ENCODE assay signal across 1 cellular context in genomic region chr18:4276983-4277585, GRCh38.
TF ChIP-seq lines count a peak whose summit lies in the region.

No MANE protein-coding gene starts in this region.

TF ChIP-seq in GM12878, 131 proteins besides CTCF, POLR2A, EP300 and RAD21 (continued from another document):
- no peak for TF ChIP-seq EED (IDR thresholded peaks at IDR 0.05; ENCODE audit: low read depth)
- TF ChIP-seq HDGF (IDR thresholded peaks at IDR 0.05), result no peak
- TF ChIP-seq ZNF207 (IDR thresholded peaks at IDR 0.05; ENCODE audit: borderline replicate concordance), result no peak
- TF ChIP-seq ATF7 (IDR thresholded peaks at IDR 0.05; ENCODE audit: low read depth), result peak; percentile 92
- no peak for TF ChIP-seq NR2C2 (IDR thresholded peaks at IDR 0.05; ENCODE audit: borderline replicate concordance, control insufficient read depth, insufficient read length, low read depth)
- TF ChIP-seq FOXM1 (IDR thresholded peaks at IDR 0.05; ENCODE audit: low read depth, low read length), result no peak
- TF ChIP-seq USF1 (IDR thresholded peaks at IDR 0.05; ENCODE audit: borderline replicate concordance, extremely low read length, insufficient read depth, low read depth, low read length), result no peak
- TF ChIP-seq TARDBP (IDR thresholded peaks at IDR 0.05; ENCODE audit: borderline replicate concordance), result no peak
- TF ChIP-seq NR2C1 (IDR thresholded peaks at IDR 0.05), result no peak
- no peak for TF ChIP-seq BRCA1 (IDR thresholded peaks at IDR 0.05; ENCODE audit: low read depth, low read length)
- no peak for TF ChIP-seq SMARCA5 (IDR thresholded peaks at IDR 0.05)
- no peak for TF ChIP-seq MYC (IDR thresholded peaks at IDR 0.05; ENCODE audit: insufficient read depth, insufficient read length, insufficient replicate concordance, low read length, severe bottlenecking)
- no peak for TF ChIP-seq NFIC (IDR thresholded peaks at IDR 0.05; ENCODE audit: low read depth, low read length)
- TF ChIP-seq BCL11A (IDR thresholded peaks at IDR 0.05; ENCODE audit: low read depth, low read length), result peak; percentile 70
- TF ChIP-seq CBX5 (IDR thresholded peaks at IDR 0.05; ENCODE audit: low read depth), result no peak
- TF ChIP-seq MEF2B (IDR thresholded peaks at IDR 0.05; ENCODE audit: partially characterized antibody, poor library complexity, severe bottlenecking), result peak; percentile 53
- no peak for TF ChIP-seq MXI1 (IDR thresholded peaks at IDR 0.05; ENCODE audit: low read depth, low read length)
- TF ChIP-seq YBX1 (IDR thresholded peaks at IDR 0.05), result no peak
- no peak for TF ChIP-seq FOXK2 (IDR thresholded peaks at IDR 0.05)
- TF ChIP-seq USF2 (IDR thresholded peaks at IDR 0.05; ENCODE audit: borderline replicate concordance, low read depth, low read length), result no peak
- TF ChIP-seq PKNOX1 (IDR thresholded peaks at IDR 0.05), result peak; percentile 44; the same call in 1 of the 2 replicates
- TF ChIP-seq POU2F2 (IDR thresholded peaks at IDR 0.05; ENCODE audit: borderline replicate concordance, low read depth, low read length), result no peak
- TF ChIP-seq ZZZ3 (IDR thresholded peaks at IDR 0.05; ENCODE audit: control insufficient read depth, insufficient read length, low read depth), result no peak
- no peak for TF ChIP-seq ATF2 (IDR thresholded peaks at IDR 0.05; ENCODE audit: low read length)
- 0 out of 2 replicates have a peak, but pooled peaks have one; percentile 47 for TF ChIP-seq NBN (IDR thresholded peaks at IDR 0.05)
- TF ChIP-seq NKRF (conservative IDR thresholded peaks at IDR 0.05), result no peak
- peak; percentile 28 to 52; a peak in 1 of 4 replicates for TF ChIP-seq BHLHE40 (IDR thresholded peaks at IDR 0.05; ENCODE audit: borderline replicate concordance in 1 of 2, low read depth in 2 of 2, low read length in 1 of 2)
- peak; percentile 56 for TF ChIP-seq RAD51 (IDR thresholded peaks at IDR 0.05)
- TF ChIP-seq CEBPZ (IDR thresholded peaks at IDR 0.05; ENCODE audit: low read depth, low read length), result no peak
- no peak for TF ChIP-seq PRDM15 (CRISPR knock-in tag; IDR thresholded peaks at IDR 0.05)
- no peak for TF ChIP-seq ZBTB4 (CRISPR knock-in tag; IDR thresholded peaks at IDR 0.05)
- TF ChIP-seq NR2F1 (conservative IDR thresholded peaks at IDR 0.05), result no peak
- no peak for TF ChIP-seq RELA (IDR thresholded peaks at IDR 0.05; ENCODE audit: borderline replicate concordance, partially characterized antibody)
- no peak for TF ChIP-seq NFYA (IDR thresholded peaks at IDR 0.05; ENCODE audit: borderline replicate concordance, low read depth, low read length)
